ENCODE assay signal across 13 cellular contexts in genomic region chr22:18032455-18033101, GRCh38.
DNase-seq lines count a peak whose midpoint lies in the region; ATAC-seq, FAIRE-seq and TF ChIP-seq lines count a peak whose summit lies in the region.
"Had no signal": no experiment of that assay in that cellular context is flagged by ENCODE, and none has a peak within 500 bp of the region (broad histone marks: within the 10 kb centered on the region; RNA-seq: fewer than 3 reads in every experiment).

No MANE protein-coding gene starts in this region.

- in situ Hi-C loops in astrocyte of the spinal cord (cut with HindIII; ENCODE audit: low sequenced_read_pairs), result no loop called here

- H3K4me3 ChIP-seq in astrocyte of the spinal cord (ENCODE audit: low read depth, low read length), result no peak overlapping the region

- no peak for ATAC-seq in GM21529 (IDR thresholded peaks at IDR 0.05; ENCODE audit: unreplicated experiment)
- ATAC-seq: activated naive CD8-positive, alpha-beta T cell treated with anti-CD3 and anti-CD28 coated beads, Interleukin-2, amount 50 U/mL, for 24 hours had no signal

- TF ChIP-seq CTCF in astrocyte of the spinal cord (IDR thresholded peaks at IDR 0.05; ENCODE audit: low read depth, low read length), result no peak

- DNase-seq in NCI-H82 (lab: John Stamatoyannopoulos, UW) (peak; percentile 5), NCI-H82 treated with DMSO at 0.1 percent for 48 hours (lab: John Stamatoyannopoulos, UW; ENCODE audit: unreplicated experiment) (no peak), astrocyte of the spinal cord (ENCODE audit: low read depth, low spot score) (peak; percentile 64), urothelium cell line (ENCODE audit: low spot score) (peak; percentile 62), NCI-H2107 treated with DMSO at 0.1 percent for 48 hours (lab: John Stamatoyannopoulos, UW; ENCODE audit: unreplicated experiment) (no peak), NCI-H345 (lab: John Stamatoyannopoulos, UW) (no peak)
- DNase-seq: 8988T; activated naive CD8-positive, alpha-beta T cell treated with anti-CD3 and anti-CD28 coated beads, Interleukin-2, amount 50 U/mL, for 24 hours; hippocampal formation; retina; stimulated activated naive CD4-positive, alpha-beta T cell treated with Interleukin-2 at 50 U/mL for 16 hours had no signal

- FAIRE-seq in islet of Langerhans (lab: Jason Lieb, UNC), result peak; percentile 30
- no peak for FAIRE-seq in urothelium cell line (lab: Jason Lieb, UNC)

Comparison
In these comparisons a context has a peak if more than half of its experiments do, and no peak if none do; other contexts are left out.
1. DNase-seq: peak in NCI-H82 (single experiment), astrocyte of the spinal cord (single experiment) and urothelium cell line (single experiment); none in NCI-H82 treated with DMSO at 0.1 percent for 48 hours (single experiment), NCI-H2107 treated with DMSO at 0.1 percent for 48 hours (single experiment) and NCI-H345 (single experiment).